19 cellular contexts compared by ENCODE assay signal in the genomic region with DNA sequence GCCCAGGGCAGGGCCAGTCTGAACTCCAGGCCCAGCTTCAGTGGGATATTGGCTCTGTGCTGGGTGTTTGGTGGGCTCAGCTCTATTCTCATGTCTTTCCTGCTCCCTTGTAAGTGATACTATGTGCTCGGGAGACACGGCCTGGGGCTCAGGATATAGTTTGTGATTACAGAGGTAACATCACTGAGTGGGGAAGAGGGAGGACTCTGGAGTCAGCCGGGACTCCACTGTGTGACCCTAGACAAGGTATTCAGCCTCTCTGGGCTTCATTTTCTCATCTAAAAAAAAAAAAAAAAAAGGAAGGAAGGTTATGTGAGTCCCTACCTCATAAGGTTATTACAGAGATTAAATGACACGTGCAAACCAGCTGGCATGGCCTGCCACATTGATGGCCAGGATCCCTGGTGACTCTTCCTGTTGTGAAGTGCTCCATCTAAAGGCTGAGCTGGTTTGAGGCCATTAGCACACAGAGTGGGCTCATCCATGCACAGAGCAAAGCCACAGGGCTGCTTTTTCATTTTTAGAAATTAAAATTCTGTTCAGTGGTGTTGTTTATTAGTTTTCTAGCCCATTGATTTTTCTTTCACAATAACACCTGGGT. TPM values are rescaled to one million over a fixed set of nuclear protein-coding genes. Genes with fewer than 3 reads are reported as not detected.
DNase-seq lines count a peak whose midpoint lies in the region; ATAC-seq and TF ChIP-seq lines count a peak whose summit lies in the region.
"Had no signal": no experiment of that assay in that cellular context is flagged by ENCODE, and none has a peak within 500 bp of the region (broad histone marks: within the 10 kb centered on the region; RNA-seq: fewer than 3 reads in every experiment).

No MANE protein-coding gene starts in this region.

- no peak overlapping the region for H3K9ac ChIP-seq in endodermal cell (ENCODE audit: extremely low read depth, low read length, poor library complexity, severe bottlenecking)

- peaks cover 14% of the 10 kb centered on the region for H3K4me1 Mint-ChIP-seq in endodermal cell

- in situ Hi-C loops in Panc1 (cut with HindIII; ENCODE audit: low pct_unique_long_range_greater_than_20kb, low sequenced_read_pairs) = no loop called here

- H3K36me3 ChIP-seq in Panc1 (ENCODE audit: control insufficient read depth, insufficient read depth, low read length) (no peaks in the 10 kb centered on the region), mesodermal cell (ENCODE audit: control insufficient read depth, insufficient read depth, low read length) (no peaks in the 10 kb centered on the region), endodermal cell (ENCODE audit: control insufficient read depth, insufficient read depth, low read length) (no peaks in the 10 kb centered on the region)
- H3K36me3 ChIP-seq: sigmoid colon had no signal

- no peaks in the 10 kb centered on the region for H3K36me3 Mint-ChIP-seq in endodermal cell (ENCODE audit: low read depth)
- H3K36me3 Mint-ChIP-seq: IgD-negative memory B cell had no signal

- no peak overlapping the region for H3K27ac ChIP-seq in Panc1 (ENCODE audit: low read length)
- H3K27ac ChIP-seq in mesodermal cell (ENCODE audit: low read depth, low read length, severe bottlenecking) = peak overlapping the region; percentile 50
- H3K27ac ChIP-seq in endodermal cell (ENCODE audit: low read depth, low read length) = no peak overlapping the region
- H3K27ac ChIP-seq: sigmoid colon had no signal

- CTCF ChIA-PET in Panc1 (lab: Charles Lee) = interaction anchor here (0.6 to 0.7 kb wide), 4 partner anchors 66 to 436 kb away, joined by 4 to 10 read pairs (median 8); no protein-coding TSS in a partner anchor

- ATAC-seq in Right ventricle myocardium superior (ENCODE audit: poor library complexity) (peak; percentile 36), Panc1 (no peak)
- ATAC-seq: esophagus mucosa had no signal

- 44 to 89% methylated on average over 1 of the region's 4 CpGs for WGBS in mesodermal cell (ENCODE audit: insufficient coverage in 2 of 2), 2 experiments
- whole genome bisulfite sequencing in endodermal cell (ENCODE audit: insufficient coverage in 1 of 2, insufficient read length in 1 of 2), 2 experiments = 89% methylated on average over 4 of the region's 4 CpGs; no CpG with 5 or more reads in 1 of the 2 experiments

- no peaks in the 10 kb centered on the region for H3K9me3 Mint-ChIP-seq in endodermal cell
- H3K9me3 Mint-ChIP-seq: activated naive CD4-positive, alpha-beta T cell treated with anti-CD3 and anti-CD28 coated beads for 36 hours; IgD-negative memory B cell; neural crest cell; stimulated activated naive CD8-positive, alpha-beta T cell treated with anti-CD3 and anti-CD28 coated beads, Interleukin-15, Interleukin-2, amounts not matched to agents 100 ng/mL and 50 ng/mL, for 24 hours had no signal

- BruUV-seq in Panc1 (replicated peaks; lab: Mats Ljungman, UMichigan) = no TSS peak

- DNase-seq in Right ventricle myocardium superior (no peak), cardiac septum (ENCODE audit: low spot score) (no peak), NCI-H1417 (lab: John Stamatoyannopoulos, UW) (peak; percentile 19 to 77 (median 44)), Panc1 (ENCODE audit: low read depth, low spot score) (no peak), endodermal cell (no peak), AG08395 (ENCODE audit: low spot score) (no peak), inferior parietal cortex (ENCODE audit: extremely low spot score) (no peak)
- DNase-seq: activated naive CD4-positive, alpha-beta T cell treated with anti-CD3 and anti-CD28 coated beads for 36 hours; DND-41; mammary epithelial cell; SIG-M5; sigmoid colon had no signal

- H3K4me3 ChIP-seq in Panc1 (ENCODE audit: low read depth in 2 of 2, low read length in 2 of 2) = no peak overlapping the region
- no peak overlapping the region for H3K4me3 ChIP-seq in mesodermal cell (ENCODE audit: extremely low read depth, insufficient read depth, low read length, poor library complexity, severe bottlenecking)
- H3K4me3 ChIP-seq in endodermal cell (ENCODE audit: low read length) = no peak overlapping the region
- H3K4me3 ChIP-seq: sigmoid colon had no signal

- intact Hi-C loops in Right ventricle myocardium superior (cut with DNase I) = no loop called here
- intact Hi-C loops in cardiac septum (cut with DNase I) = no loop called here
- intact Hi-C loops in Panc1 (cut with micrococcal nuclease; ENCODE audit: unreplicated experiment) = no loop called here

- POLR2A ChIA-PET in Panc1 (lab: Charles Lee) = no interaction called here

- no peak overlapping the region for H3K27ac Mint-ChIP-seq in endodermal cell
- H3K27ac Mint-ChIP-seq: activated naive CD4-positive, alpha-beta T cell treated with anti-CD3 and anti-CD28 coated beads for 36 hours; IgD-negative memory B cell; stimulated activated naive CD8-positive, alpha-beta T cell treated with anti-CD3 and anti-CD28 coated beads, Interleukin-15, Interleukin-2, amounts not matched to agents 100 ng/mL and 50 ng/mL, for 24 hours had no signal

- H3K4me3 Mint-ChIP-seq in endodermal cell = no peak overlapping the region
- H3K4me3 Mint-ChIP-seq: activated naive CD4-positive, alpha-beta T cell treated with anti-CD3 and anti-CD28 coated beads for 36 hours; neural crest cell; stimulated activated naive CD8-positive, alpha-beta T cell treated with anti-CD3 and anti-CD28 coated beads, Interleukin-15, Interleukin-2, amounts not matched to agents 100 ng/mL and 50 ng/mL, for 24 hours had no signal

- H3K27me3 Mint-ChIP-seq in endodermal cell (ENCODE audit: insufficient read depth) = no peaks in the 10 kb centered on the region
- H3K27me3 Mint-ChIP-seq: stimulated activated naive CD8-positive, alpha-beta T cell treated with anti-CD3 and anti-CD28 coated beads, Interleukin-15, Interleukin-2, amounts not matched to agents 100 ng/mL and 50 ng/mL, for 24 hours had no signal

- H3K27me3 ChIP-seq in Panc1 (ENCODE audit: control insufficient read depth, insufficient read depth, low read length) (no peaks in the 10 kb centered on the region), endodermal cell (ENCODE audit: control insufficient read depth, insufficient read depth, low read length, poor library complexity, severe bottlenecking) (no peaks in the 10 kb centered on the region)
- H3K27me3 ChIP-seq: sigmoid colon had no signal

- no peaks in the 10 kb centered on the region for H3K9me3 ChIP-seq in Panc1 (ENCODE audit: control insufficient read depth, insufficient read depth, low read depth, low read length)
- H3K9me3 ChIP-seq in mesodermal cell (ENCODE audit: control insufficient read depth, low read length) = no peaks in the 10 kb centered on the region
- H3K9me3 ChIP-seq in endodermal cell (ENCODE audit: control insufficient read depth, low read length) = no peaks in the 10 kb centered on the region
- H3K9me3 ChIP-seq: sigmoid colon had no signal

- H3K4me1 ChIP-seq in Panc1 (ENCODE audit: control insufficient read depth, insufficient read depth, low read length) (peaks cover 20% of the 10 kb centered on the region; the same call in 1 of the 2 replicates), mesodermal cell (ENCODE audit: control insufficient read depth, insufficient read depth, low read length, poor library complexity, severe bottlenecking) (peaks cover 52% of the 10 kb centered on the region), endodermal cell (ENCODE audit: control insufficient read depth, insufficient read depth, low read length) (peaks cover 6% of the 10 kb centered on the region)

- TF ChIP-seq CTCF in Panc1 (IDR thresholded peaks at IDR 0.05) (peak; percentile 10; the same call in 1 of the 2 replicates), endodermal cell (conservative IDR thresholded peaks at IDR 0.05) (no peak)

RNA-seq across cellular contexts. Expression of a gene that starts 15.7 kb away (rescaled TPM):
- total RNA-seq in Right ventricle myocardium superior (not detected), cardiac septum (1.0 TPM), Panc1 (2021; ENCODE audit: unreplicated experiment) (not detected), endodermal cell (1 to 10 TPM; 1.8 to 3.2 TPM)
- polyA plus RNA-seq in Panc1 (2012; ENCODE audit: insufficient read length) = 0.58 TPM
- 1.6 TPM for polyA plus RNA-seq in mesodermal cell (2013, experiment 1 of 2)
- polyA plus RNA-seq in mesodermal cell (2013, experiment 2 of 2) = 1.5 TPM
- 2.7 TPM for polyA plus RNA-seq in endodermal cell (2013, experiment 1 of 2)
- polyA plus RNA-seq in endodermal cell (2013, experiment 2 of 2) = 1.4 TPM
- total RNA-seq: activated CD8-positive, alpha-beta memory T cell treated with anti-CD3 and anti-CD28 coated beads for 36 hours; activated naive CD4-positive, alpha-beta T cell treated with anti-CD3 and anti-CD28 coated beads for 36 hours; mammary epithelial cell; NCI-H460 had no signal

RNA-seq across cellular contexts. Expression of a gene that starts 36.3 kb away (rescaled TPM):
- total RNA-seq in Right ventricle myocardium superior (5.9 TPM), cardiac septum (25.1 TPM), Panc1 (2021; ENCODE audit: unreplicated experiment) (not detected), endodermal cell (not detected)
- not detected for polyA plus RNA-seq in Panc1 (2012; ENCODE audit: insufficient read length)
- not detected for polyA plus RNA-seq in mesodermal cell (2013, experiment 1 of 2)
- not detected for polyA plus RNA-seq in mesodermal cell (2013, experiment 2 of 2)
- not detected for polyA plus RNA-seq in endodermal cell (2013, experiment 1 of 2)
- polyA plus RNA-seq in endodermal cell (2013, experiment 2 of 2) = not detected
- total RNA-seq: activated CD8-positive, alpha-beta memory T cell treated with anti-CD3 and anti-CD28 coated beads for 36 hours; activated naive CD4-positive, alpha-beta T cell treated with anti-CD3 and anti-CD28 coated beads for 36 hours; mammary epithelial cell; NCI-H460; neural crest cell had no signal
- polyA plus RNA-seq: IgD-negative memory B cell, mammary epithelial cell had no signal

RNA-seq across cellular contexts. Expression of a gene that starts 50.0 kb away (rescaled TPM):
- total RNA-seq in Right ventricle myocardium superior (25.6 TPM), cardiac septum (31.4 TPM), Panc1 (2021; ENCODE audit: unreplicated experiment) (29.5 TPM), endodermal cell (10 to 100 TPM; 33.1 to 38.2 TPM)
- 46.4 TPM for polyA plus RNA-seq in Panc1 (2012; ENCODE audit: insufficient read length)
- polyA plus RNA-seq in mesodermal cell (2013, experiment 1 of 2) = 52.6 TPM
- polyA plus RNA-seq in mesodermal cell (2013, experiment 2 of 2) = 58.0 TPM
- 64.2 TPM for polyA plus RNA-seq in endodermal cell (2013, experiment 1 of 2)
- 63.6 TPM for polyA plus RNA-seq in endodermal cell (2013, experiment 2 of 2)

Comparison
In these comparisons a context has a peak if more than half of its experiments do, and no peak if none do; other contexts are left out.
1. DNase-seq: peak in NCI-H1417 (3 of 3); none in Right ventricle myocardium superior (single experiment), cardiac septum (single experiment), Panc1 (single experiment), endodermal cell (single experiment), AG08395 (single experiment) and inferior parietal cortex (single experiment).